In genomic region chr2:217789003-217789735, GRCh38 we compare ENCODE assay signal across 8 cellular contexts.
A peak's percentile ranks its signal among the peaks of the same experiment; 100 is the strongest.
DNase-seq lines count a peak whose midpoint lies in the region; ATAC-seq and TF ChIP-seq lines count a peak whose summit lies in the region.

No MANE protein-coding gene starts in this region.

- peak overlapping the region in 2 of 8 donors; percentile 56 to 92 for H3K27ac Mint-ChIP-seq in CD8-positive, alpha-beta memory T cell

- H3K36me3 ChIP-seq in CD8-positive, alpha-beta memory T cell (ENCODE audit: insufficient read depth, low read length), result no peaks in the 10 kb centered on the region
- H3K36me3 ChIP-seq in left lung, result peaks cover 0 to 7% of the 10 kb centered on the region in 2 donors

- peaks cover 0 to 4% of the 10 kb centered on the region in 2 donors for H3K27me3 Mint-ChIP-seq in CD8-positive, alpha-beta memory T cell

- POLR2A ChIA-PET in CD8-positive, alpha-beta memory T cell (lab: Charles Lee), result no interaction called here

- H3K9me3 ChIP-seq in CD8-positive, alpha-beta memory T cell (ENCODE audit: low read length), result no peaks in the 10 kb centered on the region
- no peaks in the 10 kb centered on the region for H3K9me3 ChIP-seq in left lung

- ATAC-seq in left lung (peak; percentile 82), HG03342 (IDR thresholded peaks at IDR 0.05; ENCODE audit: unreplicated experiment) (no peak)

- peaks cover 0 to 4% (median 0%) of the 10 kb centered on the region in 5 donors for H3K9me3 Mint-ChIP-seq in CD8-positive, alpha-beta memory T cell

- H3K36me3 Mint-ChIP-seq in CD8-positive, alpha-beta memory T cell, result peaks cover 0 to 1% (median 0%) of the 10 kb centered on the region in 3 donors

- DNase-seq in CD8-positive, alpha-beta memory T cell, result peak; percentile 49 to 76 (median 59)
- DNase-seq in HCEC 1CT, result peak; percentile 34
- peak; percentile 70 for DNase-seq in NCI-H345 (lab: John Stamatoyannopoulos, UW)
- peak; percentile 82 for DNase-seq in activated CD4-positive, alpha-beta T cell treated with anti-CD3 and anti-CD28 coated beads for 48 hours
- peak; percentile 78 for DNase-seq in choroid plexus epithelial cell (ENCODE audit: low read depth)
- DNase-seq in left lung, result peak; percentile 80 to 91
- DNase-seq in stimulated activated CD4-positive, alpha-beta T cell treated with anti-CD3 and anti-CD28 coated beads, Interleukin-2, amount 100 ng/mL, for 48 hours, result peak; percentile 78 to 84

- intact Hi-C loops in left lung (cut with DNase I), result loop anchor here (2.0 to 10.0 kb wide), 5 partner anchors 98 to 276 kb away; partner anchors contain the start of gene RUFY4 (in 1 of the 2)

- peaks cover 12 to 23% (median 20%) of the 10 kb centered on the region in 3 donors for H3K4me1 Mint-ChIP-seq in CD8-positive, alpha-beta memory T cell

- H3K27ac ChIP-seq in CD8-positive, alpha-beta memory T cell (ENCODE audit: low read depth, low read length), result no peak overlapping the region
- peak overlapping the region in 1 of 2 donors; percentile 79 for H3K27ac ChIP-seq in left lung

- H3K27me3 ChIP-seq in CD8-positive, alpha-beta memory T cell (ENCODE audit: insufficient read depth, low read length, poor library complexity, severe bottlenecking), result no peaks in the 10 kb centered on the region
- no peaks in the 10 kb centered on the region for H3K27me3 ChIP-seq in left lung

- CTCF ChIA-PET in CD8-positive, alpha-beta memory T cell (lab: Charles Lee), result interaction anchor here (0.8 to 4.3 kb wide), 17 partner anchors 9 to 277 kb away, joined by 3 to 34 read pairs (median 4); no protein-coding TSS in a partner anchor

- peaks cover 22% of the 10 kb centered on the region for H3K4me1 ChIP-seq in CD8-positive, alpha-beta memory T cell (ENCODE audit: insufficient read depth, low read length)
- H3K4me1 ChIP-seq in left lung, result peaks cover 5 to 41% of the 10 kb centered on the region in 2 donors

- H3K4me3 Mint-ChIP-seq in CD8-positive, alpha-beta memory T cell, result peak overlapping the region; percentile 41 to 87 (median 71)

- H3K4me3 ChIP-seq in CD8-positive, alpha-beta memory T cell (ENCODE audit: low read length), result peak overlapping the region; percentile 78
- H3K4me3 ChIP-seq in choroid plexus epithelial cell (ENCODE audit: low read depth, low read length) (no peak overlapping the region), left lung (peak overlapping the region in 1 of 2 donors; percentile 31)

- TF ChIP-seq CTCF in choroid plexus epithelial cell (conservative IDR thresholded peaks at IDR 0.05; ENCODE audit: low read depth, low read length) (peak; percentile 99), left lung (IDR thresholded peaks at IDR 0.05) (peak; percentile 96 to 98)

Comparison
In these comparisons a context has a peak if more than half of its experiments do, and no peak if none do; other contexts are left out.
1. DNase-seq: peak in every context shown above with its lines; median percentile 86 in left lung; 82 in activated CD4-positive, alpha-beta T cell treated with anti-CD3 and anti-CD28 coated beads for 48 hours; 81 in stimulated activated CD4-positive, alpha-beta T cell treated with anti-CD3 and anti-CD28 coated beads, Interleukin-2, amount 100 ng/mL, for 48 hours; 78 in choroid plexus epithelial cell; 70 in NCI-H345; 59 in CD8-positive, alpha-beta memory T cell; 34 in HCEC 1CT.